In genomic region chr10:110870823-110871235, GRCh38 we compare ENCODE assay signal across 8 cellular contexts. TPM values are rescaled to one million over a fixed set of nuclear protein-coding genes. Genes with fewer than 3 reads are reported as not detected.
DNase-seq lines count a peak whose midpoint lies in the region; FAIRE-seq and TF ChIP-seq lines count a peak whose summit lies in the region.

No MANE protein-coding gene starts in this region.

- TF ChIP-seq CTCF in GM12865 (IDR thresholded peaks at IDR 0.05; ENCODE audit: insufficient read depth, low read depth, low read length, missing control alignments) (no peak), fibroblast of mammary gland (conservative IDR thresholded peaks at IDR 0.05; ENCODE audit: control insufficient read depth, insufficient read depth, low read depth, low read length) (no peak), sigmoid colon (IDR thresholded peaks at IDR 0.05) (no peak), GM13977 (IDR thresholded peaks at IDR 0.05; ENCODE audit: extremely low read depth, insufficient read depth, missing control alignments) (no peak)

- no peak for TF ChIP-seq EP300 in sigmoid colon (IDR thresholded peaks at IDR 0.05)

- FAIRE-seq in GM19239 (lab: Jason Lieb, UNC) (no peak), frontal cortex (lab: Jason Lieb, UNC) (no peak)

- H3K36me3 ChIP-seq in SK-N-MC (ENCODE audit: insufficient read depth, low read length): no peaks in the 10 kb centered on the region
- H3K36me3 ChIP-seq in sigmoid colon: peaks cover 0 to under 1% (median 0%) of the 10 kb centered on the region in 4 donors

- H3K27me3 ChIP-seq in sigmoid colon: no peaks in the 10 kb centered on the region

- no peaks in the 10 kb centered on the region for H3K9me3 ChIP-seq in SK-N-MC (ENCODE audit: low read depth, low read length)
- H3K9me3 ChIP-seq in sigmoid colon: no peaks in the 10 kb centered on the region

- H3K9ac ChIP-seq in SK-N-MC (ENCODE audit: insufficient read length): no peak overlapping the region

- H3K4me3 ChIP-seq in GM12865 (ENCODE audit: low read depth, low read length) (peak overlapping the region; percentile 95), SK-N-MC (no peak overlapping the region), fibroblast of mammary gland (ENCODE audit: control insufficient read depth, low read depth, low read length) (peak overlapping the region; percentile 80), sigmoid colon (peak overlapping the region in 3 of 4 donors; percentile 82 to 98 (median 98))

- intact Hi-C loops in sigmoid colon (cut with DNase I): loop anchor here (5.0 kb wide), 1 partner anchor 69 kb away; no protein-coding TSS in a partner anchor

- peaks cover 0 to 30% (median 22%) of the 10 kb centered on the region in 4 donors for H3K4me1 ChIP-seq in sigmoid colon

- in situ Hi-C loops in GM13977 (cut with MboI; ENCODE audit: low pct_unique_long_range_greater_than_20kb, low sequenced_read_pairs, unreplicated experiment): loop anchor here (10.0 kb wide), 1 partner anchor 66 kb away; no protein-coding TSS in a partner anchor

- H3K27ac ChIP-seq in SK-N-MC (peak overlapping the region; percentile 50; the same call in 1 of the 2 replicates), sigmoid colon (peak overlapping the region; percentile 97 to 99 (median 98))

- TF ChIP-seq POLR2A in sigmoid colon (IDR thresholded peaks at IDR 0.05): no peak

- 79 to 92% methylated on average over 10 of the region's 10 CpGs for WGBS in sigmoid colon, 2 donors

- DNase-seq in GM12865 (ENCODE audit: low read depth) (peak; percentile 61), SK-N-MC (ENCODE audit: low read depth, low spot score) (no peak), fibroblast of mammary gland (ENCODE audit: low read depth) (peak; percentile 34), sigmoid colon (no peak), GM19239 (ENCODE audit: insufficient read length, low spot score) (no peak), D341Med (ENCODE audit: low spot score) (no peak), frontal cortex (ENCODE audit: low spot score in 2 of 2) (no peak), GM13977 (ENCODE audit: low spot score) (no peak)

RNA-seq across cellular contexts. Expression of gene PDCD4, which starts 0.9 kb away (rescaled TPM):
- total RNA-seq in sigmoid colon: 100 to 1,000 TPM in 3 of 4 donors, 10 to 100 TPM in 1; 64.3 to 140 (median 127) TPM
- 100 to 1,000 TPM; 179 to 327 (median 236) TPM for polyA plus RNA-seq in sigmoid colon
- total RNA-seq in frontal cortex: 46.9 TPM

RNA-seq across cellular contexts. Expression of gene BBIP1, which starts 48.2 kb away (rescaled TPM):
- 10 to 100 TPM; 19.7 to 36.8 (median 27.5) TPM for total RNA-seq in sigmoid colon
- polyA plus RNA-seq in sigmoid colon: 10 to 100 TPM; 16.2 to 24.7 (median 20.0) TPM
- 67.3 TPM for total RNA-seq in frontal cortex

RNA-seq across cellular contexts. Expression of gene SHOC2, which starts 48.6 kb away (rescaled TPM):
- total RNA-seq in sigmoid colon (10 to 100 TPM; 49.7 to 74.5 (median 72.1) TPM), frontal cortex (188 TPM)
- 10 to 100 TPM; 21.4 to 52.5 (median 33.0) TPM for polyA plus RNA-seq in sigmoid colon

Comparison
In these comparisons a context has a peak if more than half of its experiments do, and no peak if none do; other contexts are left out.
1. DNase-seq: peak in GM12865 (single experiment) and fibroblast of mammary gland (single experiment); none in SK-N-MC (single experiment), sigmoid colon (single experiment), GM19239 (single experiment), D341Med (single experiment), frontal cortex (0 of 2) and GM13977 (single experiment).